ENCODE assay signal across 21 cellular contexts in genomic region chr16:924063-924462, GRCh38. TPM values are rescaled to one million over a fixed set of nuclear protein-coding genes. Genes with fewer than 3 reads are reported as not detected.
DNase-seq lines count a peak whose midpoint lies in the region; ATAC-seq and TF ChIP-seq lines count a peak whose summit lies in the region.
"Had no signal": no experiment of that assay in that cellular context is flagged by ENCODE, and none has a peak within 500 bp of the region (broad histone marks: within the 10 kb centered on the region; RNA-seq: fewer than 3 reads in every experiment).

No MANE protein-coding gene starts in this region.

- DNase-seq in Right ventricle myocardium superior = no peak
- no peak for DNase-seq in right atrium auricular region (ENCODE audit: low spot score)
- DNase-seq in BE2C = peak; percentile 4
- peak; percentile 17 for DNase-seq in mesenchymal stem cell
- DNase-seq in stimulated activated naive CD8-positive, alpha-beta T cell treated with anti-CD3 and anti-CD28 coated beads, Interleukin-15, Interleukin-2, amounts not matched to agents 100 U/mL and 50 U/mL, for 24 hours = no peak
- DNase-seq: 8988T; Caco-2; CD4-positive, CD25-positive, alpha-beta regulatory T cell; CD8-positive, alpha-beta T cell; DMS53; DMS79 treated with DMSO at 0.1 percent for 48 hours; H9; HFFc6 had no signal

- intact Hi-C loops in Right ventricle myocardium superior (cut with DNase I) = no loop called here

- H3K18ac ChIP-seq in mesenchymal stem cell (ENCODE audit: low read depth in 1 of 2, low read length in 2 of 2) = no peak overlapping the region

- no peak overlapping the region for H4K8ac ChIP-seq in mesenchymal stem cell (ENCODE audit: low read length)

- no peak for TF ChIP-seq CTCF in right atrium auricular region (IDR thresholded peaks at IDR 0.05)
- TF ChIP-seq CTCF in BE2C (IDR thresholded peaks at IDR 0.05; ENCODE audit: low read depth, low read length) = no peak
- no peak for TF ChIP-seq CTCF in VCaP (conservative IDR thresholded peaks at IDR 0.05)

- no peak overlapping the region for H2BK15ac ChIP-seq in mesenchymal stem cell (ENCODE audit: low read depth, poor library complexity, severe bottlenecking)

- H3K36me3 ChIP-seq in right atrium auricular region = no peaks in the 10 kb centered on the region
- H3K36me3 ChIP-seq in BE2C = no peaks in the 10 kb centered on the region
- peaks cover 6 to 15% of the 10 kb centered on the region in 2 experiments for H3K36me3 ChIP-seq in mesenchymal stem cell (ENCODE audit: control insufficient read depth in 1 of 2, insufficient read depth in 2 of 2, low read depth in 1 of 2, low read length in 2 of 2)

- no peaks in the 10 kb centered on the region for H3K27me3 ChIP-seq in right atrium auricular region
- H3K27me3 ChIP-seq in BE2C = no peaks in the 10 kb centered on the region
- no peaks in the 10 kb centered on the region for H3K27me3 ChIP-seq in mesenchymal stem cell (ENCODE audit: control insufficient read depth in 1 of 2, insufficient read depth in 1 of 2, low read length in 2 of 2)
- H3K27me3 ChIP-seq: BLaER1 had no signal

- H2BK12ac ChIP-seq in mesenchymal stem cell (ENCODE audit: low read length in 2 of 2) = no peak overlapping the region

- ATAC-seq in Right ventricle myocardium superior (ENCODE audit: poor library complexity) = peak; percentile 51
- no peak for ATAC-seq in HG03342 (IDR thresholded peaks at IDR 0.05; ENCODE audit: unreplicated experiment)
- ATAC-seq in stimulated activated naive CD8-positive, alpha-beta T cell treated with anti-CD3 and anti-CD28 coated beads, Interleukin-15, Interleukin-2, amounts not matched to agents 100 U/mL and 50 U/mL, for 24 hours = no peak
- ATAC-seq in GM19395 (IDR thresholded peaks at IDR 0.05; ENCODE audit: unreplicated experiment) = no peak
- ATAC-seq: A549; CD8-positive, alpha-beta T cell; GM23338; HCT116 had no signal

- no peak overlapping the region for H3K9ac ChIP-seq in mesenchymal stem cell (ENCODE audit: low read length)
- H3K9ac ChIP-seq: BLaER1 had no signal

- no peak overlapping the region for H4K91ac ChIP-seq in mesenchymal stem cell (ENCODE audit: low read length)

- no peak overlapping the region for H3K4me2 ChIP-seq in mesenchymal stem cell (ENCODE audit: low read length, poor library complexity, severe bottlenecking)
- H3K4me2 ChIP-seq: A549, BLaER1, GM23338 had no signal

- no CpG with 5 or more reads among the region's 5 CpGs for WGBS in mesenchymal stem cell

- no peak overlapping the region for H3K4ac ChIP-seq in mesenchymal stem cell (ENCODE audit: low read depth in 1 of 2, low read length in 2 of 2)

- H3K79me1 ChIP-seq in mesenchymal stem cell (replicated peaks; ENCODE audit: low read length, poor library complexity, severe bottlenecking) = no peaks in the 10 kb centered on the region

- H3K9me3 ChIP-seq in right atrium auricular region (no peaks in the 10 kb centered on the region), BE2C (peaks cover 3% of the 10 kb centered on the region; the same call in 1 of the 2 replicates), mesenchymal stem cell (ENCODE audit: control insufficient read depth, low read length) (peaks cover 11% of the 10 kb centered on the region)
- H3K9me3 ChIP-seq: Caco-2 had no signal

- H3K4me1 ChIP-seq in right atrium auricular region (peaks cover 0 to 15% of the 10 kb centered on the region in 2 donors), BE2C (peaks cover 22% of the 10 kb centered on the region), mesenchymal stem cell (ENCODE audit: control insufficient read depth, insufficient read depth, low read depth, low read length) (peaks cover 8% of the 10 kb centered on the region)
- H3K4me1 ChIP-seq: A549, Caco-2 had no signal

- no peak overlapping the region for H2BK5ac ChIP-seq in mesenchymal stem cell (ENCODE audit: low read depth, low read length, poor library complexity, severe bottlenecking)

- H3K27ac ChIP-seq in right atrium auricular region (no peak overlapping the region), VCaP (0 out of 2 replicates have a peak overlapping the region, but pooled peaks have one; percentile 16), mesenchymal stem cell (ENCODE audit: low read length, poor library complexity, severe bottlenecking) (no peak overlapping the region)
- H3K27ac ChIP-seq: A549, BLaER1, C4-2B had no signal

- no peak overlapping the region for H3K4me3 ChIP-seq in right atrium auricular region
- H3K4me3 ChIP-seq in BE2C (ENCODE audit: low read depth, low read length) = no peak overlapping the region
- no peak overlapping the region for H3K4me3 ChIP-seq in mesenchymal stem cell (ENCODE audit: insufficient read depth in 1 of 2, low read depth in 1 of 2, low read length in 2 of 2)
- H3K4me3 ChIP-seq: A549, BLaER1, GM23338 had no signal

- H2AFZ ChIP-seq in mesenchymal stem cell (ENCODE audit: low read depth, low read length) = no peak overlapping the region
- H2AFZ ChIP-seq: GM23338 had no signal

- no peak overlapping the region for H2AK5ac ChIP-seq in mesenchymal stem cell (ENCODE audit: low read length, severe bottlenecking)

- H3K14ac ChIP-seq in mesenchymal stem cell (ENCODE audit: low read length in 2 of 2) = no peak overlapping the region

- no peak overlapping the region for H2BK120ac ChIP-seq in mesenchymal stem cell (ENCODE audit: low read depth, low read length)

- H3K23ac ChIP-seq in mesenchymal stem cell (ENCODE audit: low read length in 2 of 2) = no peak overlapping the region

RNA-seq across cellular contexts. Expression of gene LMF1, which starts 46.7 kb away (rescaled TPM):
- total RNA-seq in Right ventricle myocardium superior (5.6 TPM), right atrium auricular region (10 to 100 TPM; 11.9 to 14.1 TPM)
- 4.3 TPM for polyA plus RNA-seq in BE2C (2012; ENCODE audit: insufficient read depth, insufficient read length, low read depth)
- polyA plus RNA-seq in mesenchymal stem cell (2013, experiment 1 of 2) = 4.3 TPM
- 5.4 TPM for polyA plus RNA-seq in mesenchymal stem cell (2013, experiment 2 of 2)

RNA-seq across cellular contexts. Expression of gene SOX8, which starts 57.5 kb away (rescaled TPM):
- total RNA-seq in Right ventricle myocardium superior (1.0 TPM), right atrium auricular region (1 to 10 TPM; 1.0 to 1.6 TPM)
- polyA plus RNA-seq in BE2C (2012; ENCODE audit: insufficient read depth, insufficient read length, low read depth) = not detected
- polyA plus RNA-seq in mesenchymal stem cell (2013, experiment 1 of 2) = 0.15 TPM
- 0.08 TPM for polyA plus RNA-seq in mesenchymal stem cell (2013, experiment 2 of 2)

Comparison
In these comparisons a context has a peak if more than half of its experiments do, and no peak if none do; other contexts are left out.
1. DNase-seq: peak in BE2C (single experiment) and mesenchymal stem cell (single experiment); none in Right ventricle myocardium superior (single experiment), right atrium auricular region (single experiment) and stimulated activated naive CD8-positive, alpha-beta T cell treated with anti-CD3 and anti-CD28 coated beads, Interleukin-15, Interleukin-2, amounts not matched to agents 100 U/mL and 50 U/mL, for 24 hours (single experiment).